ENCODE assay signal across 1 cellular context in the genomic region with DNA sequence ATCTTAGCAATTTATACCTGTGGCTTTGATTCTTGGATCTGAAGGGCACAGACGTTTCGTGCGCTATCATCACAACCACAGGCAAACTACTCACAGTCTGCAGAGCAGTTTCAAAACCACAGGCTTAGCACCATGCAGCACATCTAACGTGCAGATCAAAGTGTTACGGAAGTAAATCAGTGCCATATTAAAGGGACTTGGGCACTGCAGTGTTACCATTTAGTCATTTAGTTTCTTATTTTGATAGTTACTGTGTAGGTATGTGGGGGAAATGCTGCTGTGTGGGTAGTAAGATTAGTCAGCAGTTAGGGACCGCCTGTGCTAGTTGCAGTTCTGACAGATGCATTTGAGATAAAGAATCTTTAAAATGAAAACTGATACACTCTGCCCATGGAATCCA.
TF ChIP-seq lines count a peak whose summit lies in the region.

No MANE protein-coding gene starts in this region.

TF ChIP-seq in GM23338, 12 proteins besides CTCF, POLR2A, EP300 and RAD21 (continued from another document):
- TF ChIP-seq, protein P1, sequence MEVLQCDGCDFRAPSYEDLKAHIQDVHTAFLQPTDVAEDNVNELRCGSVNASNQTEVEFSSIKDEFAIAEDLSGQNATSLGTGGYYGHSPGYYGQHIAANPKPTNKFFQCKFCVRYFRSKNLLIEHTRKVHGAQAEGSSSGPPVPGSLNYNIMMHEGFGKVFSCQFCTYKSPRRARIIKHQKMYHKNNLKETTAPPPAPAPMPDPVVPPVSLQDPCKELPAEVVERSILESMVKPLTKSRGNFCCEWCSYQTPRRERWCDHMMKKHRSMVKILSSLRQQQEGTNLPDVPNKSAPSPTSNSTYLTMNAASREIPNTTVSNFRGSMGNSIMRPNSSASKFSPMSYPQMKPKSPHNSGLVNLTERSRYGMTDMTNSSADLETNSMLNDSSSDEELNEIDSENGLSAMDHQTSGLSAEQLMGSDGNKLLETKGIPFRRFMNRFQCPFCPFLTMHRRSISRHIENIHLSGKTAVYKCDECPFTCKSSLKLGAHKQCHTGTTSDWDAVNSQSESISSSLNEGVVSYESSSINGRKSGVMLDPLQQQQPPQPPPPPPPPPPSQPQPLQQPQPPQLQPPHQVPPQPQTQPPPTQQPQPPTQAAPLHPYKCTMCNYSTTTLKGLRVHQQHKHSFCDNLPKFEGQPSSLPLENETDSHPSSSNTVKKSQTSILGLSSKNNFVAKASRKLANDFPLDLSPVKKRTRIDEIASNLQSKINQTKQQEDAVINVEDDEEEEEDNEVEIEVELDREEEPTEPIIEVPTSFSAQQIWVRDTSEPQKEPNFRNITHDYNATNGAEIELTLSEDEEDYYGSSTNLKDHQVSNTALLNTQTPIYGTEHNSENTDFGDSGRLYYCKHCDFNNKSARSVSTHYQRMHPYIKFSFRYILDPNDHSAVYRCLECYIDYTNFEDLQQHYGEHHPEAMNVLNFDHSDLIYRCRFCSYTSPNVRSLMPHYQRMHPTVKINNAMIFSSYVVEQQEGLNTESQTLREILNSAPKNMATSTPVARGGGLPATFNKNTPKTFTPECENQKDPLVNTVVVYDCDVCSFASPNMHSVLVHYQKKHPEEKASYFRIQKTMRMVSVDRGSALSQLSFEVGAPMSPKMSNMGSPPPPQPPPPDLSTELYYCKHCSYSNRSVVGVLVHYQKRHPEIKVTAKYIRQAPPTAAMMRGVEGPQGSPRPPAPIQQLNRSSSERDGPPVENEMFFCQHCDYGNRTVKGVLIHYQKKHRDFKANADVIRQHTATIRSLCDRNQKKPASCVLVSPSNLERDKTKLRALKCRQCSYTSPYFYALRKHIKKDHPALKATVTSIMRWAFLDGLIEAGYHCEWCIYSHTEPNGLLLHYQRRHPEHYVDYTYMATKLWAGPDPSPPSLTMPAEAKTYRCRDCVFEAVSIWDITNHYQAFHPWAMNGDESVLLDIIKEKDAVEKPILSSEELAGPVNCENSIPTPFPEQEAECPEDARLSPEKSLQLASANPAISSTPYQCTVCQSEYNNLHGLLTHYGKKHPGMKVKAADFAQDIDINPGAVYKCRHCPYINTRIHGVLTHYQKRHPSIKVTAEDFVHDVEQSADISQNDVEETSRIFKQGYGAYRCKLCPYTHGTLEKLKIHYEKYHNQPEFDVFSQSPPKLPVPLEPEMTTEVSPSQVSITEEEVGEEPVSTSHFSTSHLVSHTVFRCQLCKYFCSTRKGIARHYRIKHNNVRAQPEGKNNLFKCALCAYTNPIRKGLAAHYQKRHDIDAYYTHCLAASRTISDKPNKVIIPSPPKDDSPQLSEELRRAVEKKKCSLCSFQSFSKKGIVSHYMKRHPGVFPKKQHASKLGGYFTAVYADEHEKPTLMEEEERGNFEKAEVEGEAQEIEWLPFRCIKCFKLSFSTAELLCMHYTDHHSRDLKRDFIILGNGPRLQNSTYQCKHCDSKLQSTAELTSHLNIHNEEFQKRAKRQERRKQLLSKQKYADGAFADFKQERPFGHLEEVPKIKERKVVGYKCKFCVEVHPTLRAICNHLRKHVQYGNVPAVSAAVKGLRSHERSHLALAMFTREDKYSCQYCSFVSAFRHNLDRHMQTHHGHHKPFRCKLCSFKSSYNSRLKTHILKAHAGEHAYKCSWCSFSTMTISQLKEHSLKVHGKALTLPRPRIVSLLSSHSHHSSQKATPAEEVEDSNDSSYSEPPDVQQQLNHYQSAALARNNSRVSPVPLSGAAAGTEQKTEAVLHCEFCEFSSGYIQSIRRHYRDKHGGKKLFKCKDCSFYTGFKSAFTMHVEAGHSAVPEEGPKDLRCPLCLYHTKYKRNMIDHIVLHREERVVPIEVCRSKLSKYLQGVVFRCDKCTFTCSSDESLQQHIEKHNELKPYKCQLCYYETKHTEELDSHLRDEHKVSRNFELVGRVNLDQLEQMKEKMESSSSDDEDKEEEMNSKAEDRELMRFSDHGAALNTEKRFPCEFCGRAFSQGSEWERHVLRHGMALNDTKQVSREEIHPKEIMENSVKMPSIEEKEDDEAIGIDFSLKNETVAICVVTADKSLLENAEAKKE (CRISPR knock-in tag; IDR thresholded peaks at IDR 0.05), result no peak
- TF ChIP-seq POLR2AphosphoS5 (IDR thresholded peaks at IDR 0.05; ENCODE audit: low read depth) (no peak), EZH2 (IDR thresholded peaks at IDR 0.05; ENCODE audit: low read depth, unreplicated experiment) (no peak), STAT1 (IDR thresholded peaks at IDR 0.05; ENCODE audit: unreplicated experiment) (no peak), JUNB (IDR thresholded peaks at IDR 0.05; ENCODE audit: unreplicated experiment) (no peak)
